In genomic region chr20:40111282-40111681, GRCh38 we compare ENCODE assay signal across 15 cellular contexts.
"Had no signal": no experiment of that assay in that cellular context is flagged by ENCODE, and none has a peak within 500 bp of the region (broad histone marks: within the 10 kb centered on the region; RNA-seq: fewer than 3 reads in every experiment).

No MANE protein-coding gene starts in this region.

- DNase-seq: dorsolateral prefrontal cortex; effector CD4-positive, alpha-beta T cell; head of caudate nucleus; mucosa of descending colon; naive B cell; stimulated activated CD4-positive, alpha-beta T cell treated with anti-CD3 and anti-CD28 coated beads, Interleukin-12 subunit alpha, Interleukin-12 subunit beta, amount 100 ng/mL, for 4 hours; stimulated activated CD4-positive, alpha-beta T cell treated with anti-CD3 and anti-CD28 coated beads, Interleukin-1b, Interleukin-23, amount 100 ng/mL, for 48 hours; stimulated activated CD4-positive, alpha-beta T cell treated with anti-CD3 and anti-CD28 coated beads, Interleukin-4, amount 100 ng/mL, for 1 hour; stimulated activated CD8-positive, alpha-beta memory T cell treated with anti-CD3 and anti-CD28 coated beads, Interleukin-4, amount 100 ng/mL, for 48 hours; stimulated activated naive CD4-positive, alpha-beta T cell; stimulated activated naive CD8-positive, alpha-beta T cell treated with anti-CD3 and anti-CD28 coated beads, Interleukin-15, amount 100 ng/mL, for 72 hours; thyroid gland; trophoblast cell had no signal

- ATAC-seq: left lobe of liver; mucosa of descending colon; natural killer cell treated with Interleukin-12 subunit alpha and Interleukin-12 subunit beta and Interleukin-15 and Interleukin-18, amount 100 ng/mL, for 72 hours; stimulated activated naive CD8-positive, alpha-beta T cell treated with anti-CD3 and anti-CD28 coated beads, Interleukin-15, amount 100 ng/mL, for 72 hours had no signal
